In genomic region chr9:37486616-37487544, GRCh38 we compare ENCODE assay signal across 1 cellular context.
TF ChIP-seq lines count a peak whose summit lies in the region.

No MANE protein-coding gene starts in this region.

TF ChIP-seq in IMR-90, 13 proteins besides CTCF, POLR2A, EP300 and RAD21:
- no peak for TF ChIP-seq ELK1 (IDR thresholded peaks at IDR 0.05; ENCODE audit: borderline replicate concordance, low read depth, low read length)
- peak; percentile 89 for TF ChIP-seq USF2 (IDR thresholded peaks at IDR 0.05; ENCODE audit: low read depth, low read length)
- TF ChIP-seq CHD1 (IDR thresholded peaks at IDR 0.05; ENCODE audit: low read depth, low read length), result no peak
- no peak for TF ChIP-seq RCOR1 (IDR thresholded peaks at IDR 0.05; ENCODE audit: insufficient replicate concordance, low read length)
- TF ChIP-seq BHLHE40 (IDR thresholded peaks at IDR 0.05; ENCODE audit: low read depth, low read length), result no peak
- TF ChIP-seq FOS (IDR thresholded peaks at IDR 0.05; ENCODE audit: low read depth, low read length), result no peak
- no peak for TF ChIP-seq SMC3 (IDR thresholded peaks at IDR 0.05; ENCODE audit: low read depth, low read length)
- no peak for TF ChIP-seq NFE2L2 (IDR thresholded peaks at IDR 0.05; ENCODE audit: low read depth, low read length)
- TF ChIP-seq RFX5 (IDR thresholded peaks at IDR 0.05; ENCODE audit: low read depth, low read length), result no peak
- TF ChIP-seq CEBPB (IDR thresholded peaks at IDR 0.05; ENCODE audit: low read depth, low read length), result peak; percentile 22; the same call in 1 of the 2 replicates
- TF ChIP-seq MAFK (IDR thresholded peaks at IDR 0.05; ENCODE audit: low read depth, low read length), result 0 out of 2 replicates have a peak, but pooled peaks have one; percentile 4
- TF ChIP-seq MXI1 (IDR thresholded peaks at IDR 0.05; ENCODE audit: borderline replicate concordance, low read depth, low read length), result peak; percentile 96
